ENCODE assay signal across 10 cellular contexts in genomic region chr14:32657081-32657480, GRCh38.
DNase-seq lines count a peak whose midpoint lies in the region; ATAC-seq and TF ChIP-seq lines count a peak whose summit lies in the region.
"Had no signal": no experiment of that assay in that cellular context is flagged by ENCODE, and none has a peak within 500 bp of the region (broad histone marks: within the 10 kb centered on the region; RNA-seq: fewer than 3 reads in every experiment).

No MANE protein-coding gene starts in this region.

- DNase-seq in NOMO-1 treated with DMSO at 0.1 percent for 48 hours (lab: John Stamatoyannopoulos, UW; ENCODE audit: unreplicated experiment) (peak; percentile 95), glutamatergic neuron (no peak), spleen (no peak), NCI-H82 treated with DMSO at 0.1 percent for 48 hours (lab: John Stamatoyannopoulos, UW; ENCODE audit: unreplicated experiment) (no peak)
- DNase-seq: activated naive CD4-positive, alpha-beta T cell had no signal

- H3K36me3 ChIP-seq in subcutaneous abdominal adipose tissue (ENCODE audit: control insufficient read depth in 5 of 5, insufficient read depth in 5 of 5, low read length in 5 of 5) (no peaks in the 10 kb centered on the region), spleen (no peaks in the 10 kb centered on the region)
- H3K36me3 ChIP-seq: neutrophil had no signal

- H3K4me3 Mint-ChIP-seq in glutamatergic neuron (ENCODE audit: unreplicated experiment) = no peak overlapping the region

- H3K36me3 Mint-ChIP-seq in glutamatergic neuron (ENCODE audit: unreplicated experiment) = no peaks in the 10 kb centered on the region

- H3K9me3 ChIP-seq in subcutaneous abdominal adipose tissue (ENCODE audit: control insufficient read depth in 5 of 5, low read length in 5 of 5) (no peaks in the 10 kb centered on the region), spleen (no peaks in the 10 kb centered on the region)
- H3K9me3 ChIP-seq: neutrophil had no signal

- H3K27me3 ChIP-seq in subcutaneous abdominal adipose tissue (ENCODE audit: control insufficient read depth in 5 of 5, insufficient read depth in 4 of 5, low read length in 5 of 5) (no peaks in the 10 kb centered on the region), spleen (replicated peaks in 1 of 7) (no peaks in the 10 kb centered on the region)
- H3K27me3 ChIP-seq: neutrophil had no signal

- H3K4me3 ChIP-seq in subcutaneous abdominal adipose tissue (ENCODE audit: low read depth in 1 of 5, low read length in 5 of 5) (no peak overlapping the region), spleen (no peak overlapping the region)

- H3K4me1 ChIP-seq in subcutaneous abdominal adipose tissue (ENCODE audit: control insufficient read depth in 5 of 5, insufficient read depth in 5 of 5, low read length in 5 of 5) = peaks cover 0 to 10% (median 4%) of the 10 kb centered on the region in 5 donors
- no peaks in the 10 kb centered on the region for H3K4me1 ChIP-seq in spleen

- H3K4me1 Mint-ChIP-seq in glutamatergic neuron (ENCODE audit: low read depth, unreplicated experiment) = peaks cover 18% of the 10 kb centered on the region

- H3K27ac ChIP-seq in subcutaneous abdominal adipose tissue (ENCODE audit: low read depth, low read length) (peak overlapping the region; percentile 18), spleen (peak overlapping the region in 4 of 8 donors; percentile 15 to 55 (median 42))
- H3K27ac ChIP-seq: neutrophil had no signal

- H3K27me3 Mint-ChIP-seq in glutamatergic neuron (ENCODE audit: unreplicated experiment) = no peaks in the 10 kb centered on the region

- WGBS in spleen, 5 donors = 31 to 65% (median 34%) methylated on average over 4 of the region's 4 CpGs

- no peak overlapping the region for H3K9ac ChIP-seq in subcutaneous abdominal adipose tissue (ENCODE audit: low read length in 5 of 5)

- H3K27ac Mint-ChIP-seq in glutamatergic neuron (ENCODE audit: unreplicated experiment) = peak overlapping the region; percentile 55

- ATAC-seq in GM21360 (IDR thresholded peaks at IDR 0.05; ENCODE audit: unreplicated experiment) (peak; percentile 67), HG02571 (IDR thresholded peaks at IDR 0.05; ENCODE audit: unreplicated experiment) (no peak), HG03175 (IDR thresholded peaks at IDR 0.05; ENCODE audit: unreplicated experiment) (no peak)

- TF ChIP-seq POLR2A in spleen (IDR thresholded peaks at IDR 0.05) = no peak

- no peak for TF ChIP-seq CTCF in glutamatergic neuron (IDR thresholded peaks at IDR 0.05; ENCODE audit: partially characterized antibody, unreplicated experiment)
- no peak for TF ChIP-seq CTCF in spleen (IDR thresholded peaks at IDR 0.05 in 8 of 11, conservative IDR thresholded peaks at IDR 0.05 in 3 of 11)

- peaks cover 10% of the 10 kb centered on the region for H3K9me3 Mint-ChIP-seq in glutamatergic neuron (ENCODE audit: unreplicated experiment)

- intact Hi-C loops in spleen (cut with DNase I; ENCODE audit: low total_unique reads) = no loop called here
